In the genomic region with DNA sequence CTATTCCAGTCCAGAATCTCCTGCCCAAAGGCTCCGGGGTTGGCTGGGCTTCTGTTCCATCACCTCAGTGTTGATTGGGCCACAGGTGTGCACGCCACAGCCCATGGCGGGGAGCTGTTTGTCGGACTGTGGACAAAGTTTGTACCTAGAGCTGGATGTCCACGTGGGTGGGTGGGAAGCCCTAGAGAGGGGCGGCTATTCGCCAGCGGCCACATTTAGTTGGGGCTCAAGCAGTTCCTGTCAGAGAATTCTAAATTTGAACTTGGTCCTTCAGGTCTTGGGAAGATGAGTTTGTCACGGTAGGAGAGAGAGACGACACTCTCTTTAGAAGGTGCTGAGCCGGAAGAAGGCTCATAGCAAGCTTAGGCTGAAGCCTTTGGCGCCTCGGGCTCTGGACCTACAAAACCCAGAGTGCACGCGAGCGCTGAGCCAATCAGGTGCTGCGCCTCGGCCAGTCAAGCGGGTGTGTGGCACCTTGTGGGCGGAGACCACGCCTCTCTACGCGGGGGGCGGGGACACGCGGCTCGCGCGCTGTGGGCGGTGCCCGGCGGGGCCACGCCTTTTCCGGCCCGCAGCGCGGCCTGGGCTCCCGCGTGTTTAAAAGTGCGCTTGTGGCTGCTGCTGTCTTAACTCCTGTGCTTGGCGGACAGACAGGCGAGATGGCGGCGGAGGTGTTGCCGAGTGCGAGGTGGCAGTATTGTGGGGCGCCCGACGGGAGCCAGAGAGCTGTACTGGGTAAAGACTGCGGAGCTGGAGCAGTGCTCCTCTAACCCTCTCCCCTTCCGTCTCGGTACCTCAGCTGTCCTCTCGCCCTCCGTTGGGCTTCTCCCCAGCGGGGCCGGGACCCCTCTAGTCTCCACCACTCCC, we compare ENCODE assay signal across 1 cellular context.
TF ChIP-seq lines count a peak whose summit lies in the region.

A gene with protein sequence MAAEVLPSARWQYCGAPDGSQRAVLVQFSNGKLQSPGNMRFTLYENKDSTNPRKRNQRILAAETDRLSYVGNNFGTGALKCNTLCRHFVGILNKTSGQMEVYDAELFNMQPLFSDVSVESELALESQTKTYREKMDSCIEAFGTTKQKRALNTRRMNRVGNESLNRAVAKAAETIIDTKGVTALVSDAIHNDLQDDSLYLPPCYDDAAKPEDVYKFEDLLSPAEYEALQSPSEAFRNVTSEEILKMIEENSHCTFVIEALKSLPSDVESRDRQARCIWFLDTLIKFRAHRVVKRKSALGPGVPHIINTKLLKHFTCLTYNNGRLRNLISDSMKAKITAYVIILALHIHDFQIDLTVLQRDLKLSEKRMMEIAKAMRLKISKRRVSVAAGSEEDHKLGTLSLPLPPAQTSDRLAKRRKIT (plus strand): TSS at position 560 of the 867 bp plus-strand sequence. CDS start 100 bp downstream, at position 660.

TF ChIP-seq in HEK293, 187 proteins besides CTCF, POLR2A, EP300 and RAD21 (continued from another document):
- TF ChIP-seq, protein P1, sequence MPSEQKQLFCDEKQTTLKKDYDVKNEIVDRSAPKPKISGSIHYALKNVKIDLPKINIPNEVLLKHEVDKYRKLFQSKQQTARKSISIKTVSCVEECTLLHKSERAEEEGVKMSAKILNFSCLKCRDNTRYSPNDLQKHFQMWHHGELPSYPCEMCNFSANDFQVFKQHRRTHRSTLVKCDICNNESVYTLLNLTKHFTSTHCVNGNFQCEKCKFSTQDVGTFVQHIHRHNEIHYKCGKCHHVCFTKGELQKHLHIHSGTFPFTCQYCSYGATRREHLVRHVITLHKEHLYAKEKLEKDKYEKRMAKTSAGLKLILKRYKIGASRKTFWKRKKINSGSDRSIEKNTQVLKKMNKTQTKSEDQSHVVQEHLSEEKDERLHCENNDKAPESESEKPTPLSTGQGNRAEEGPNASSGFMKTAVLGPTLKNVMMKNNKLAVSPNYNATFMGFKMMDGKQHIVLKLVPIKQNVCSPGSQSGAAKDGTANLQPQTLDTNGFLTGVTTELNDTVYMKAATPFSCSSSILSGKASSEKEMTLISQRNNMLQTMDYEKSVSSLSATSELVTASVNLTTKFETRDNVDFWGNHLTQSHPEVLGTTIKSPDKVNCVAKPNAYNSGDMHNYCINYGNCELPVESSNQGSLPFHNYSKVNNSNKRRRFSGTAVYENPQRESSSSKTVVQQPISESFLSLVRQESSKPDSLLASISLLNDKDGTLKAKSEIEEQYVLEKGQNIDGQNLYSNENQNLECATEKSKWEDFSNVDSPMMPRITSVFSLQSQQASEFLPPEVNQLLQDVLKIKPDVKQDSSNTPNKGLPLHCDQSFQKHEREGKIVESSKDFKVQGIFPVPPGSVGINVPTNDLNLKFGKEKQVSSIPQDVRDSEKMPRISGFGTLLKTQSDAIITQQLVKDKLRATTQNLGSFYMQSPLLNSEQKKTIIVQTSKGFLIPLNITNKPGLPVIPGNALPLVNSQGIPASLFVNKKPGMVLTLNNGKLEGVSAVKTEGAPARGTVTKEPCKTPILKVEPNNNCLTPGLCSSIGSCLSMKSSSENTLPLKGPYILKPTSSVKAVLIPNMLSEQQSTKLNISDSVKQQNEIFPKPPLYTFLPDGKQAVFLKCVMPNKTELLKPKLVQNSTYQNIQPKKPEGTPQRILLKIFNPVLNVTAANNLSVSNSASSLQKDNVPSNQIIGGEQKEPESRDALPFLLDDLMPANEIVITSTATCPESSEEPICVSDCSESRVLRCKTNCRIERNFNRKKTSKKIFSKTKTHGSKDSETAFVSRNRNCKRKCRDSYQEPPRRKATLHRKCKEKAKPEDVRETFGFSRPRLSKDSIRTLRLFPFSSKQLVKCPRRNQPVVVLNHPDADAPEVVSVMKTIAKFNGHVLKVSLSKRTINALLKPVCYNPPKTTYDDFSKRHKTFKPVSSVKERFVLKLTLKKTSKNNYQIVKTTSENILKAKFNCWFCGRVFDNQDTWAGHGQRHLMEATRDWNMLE (tag by site-specific recombination; conservative IDR thresholded peaks at IDR 0.05; ENCODE audit: low read depth) = peak; percentile 38; the same call in 1 of the 2 replicates
- TF ChIP-seq ZNF121 (tag by site-specific recombination; IDR thresholded peaks at IDR 0.05) = no peak
- TF ChIP-seq ZNF426 (tag by site-specific recombination; IDR thresholded peaks at IDR 0.05) = no peak
- TF ChIP-seq ZNF785 (tag by site-specific recombination; IDR thresholded peaks at IDR 0.05) = no peak
- TF ChIP-seq ZNF549 (tag by site-specific recombination; IDR thresholded peaks at IDR 0.05) = no peak
- no peak for TF ChIP-seq FEZF1 (tag by site-specific recombination; IDR thresholded peaks at IDR 0.05)
- peak; percentile 61 for TF ChIP-seq ZNF335 (tag by site-specific recombination; conservative IDR thresholded peaks at IDR 0.05)
- no peak for TF ChIP-seq ZNF366 (tag by site-specific recombination; conservative IDR thresholded peaks at IDR 0.05)
- TF ChIP-seq, protein P2, sequence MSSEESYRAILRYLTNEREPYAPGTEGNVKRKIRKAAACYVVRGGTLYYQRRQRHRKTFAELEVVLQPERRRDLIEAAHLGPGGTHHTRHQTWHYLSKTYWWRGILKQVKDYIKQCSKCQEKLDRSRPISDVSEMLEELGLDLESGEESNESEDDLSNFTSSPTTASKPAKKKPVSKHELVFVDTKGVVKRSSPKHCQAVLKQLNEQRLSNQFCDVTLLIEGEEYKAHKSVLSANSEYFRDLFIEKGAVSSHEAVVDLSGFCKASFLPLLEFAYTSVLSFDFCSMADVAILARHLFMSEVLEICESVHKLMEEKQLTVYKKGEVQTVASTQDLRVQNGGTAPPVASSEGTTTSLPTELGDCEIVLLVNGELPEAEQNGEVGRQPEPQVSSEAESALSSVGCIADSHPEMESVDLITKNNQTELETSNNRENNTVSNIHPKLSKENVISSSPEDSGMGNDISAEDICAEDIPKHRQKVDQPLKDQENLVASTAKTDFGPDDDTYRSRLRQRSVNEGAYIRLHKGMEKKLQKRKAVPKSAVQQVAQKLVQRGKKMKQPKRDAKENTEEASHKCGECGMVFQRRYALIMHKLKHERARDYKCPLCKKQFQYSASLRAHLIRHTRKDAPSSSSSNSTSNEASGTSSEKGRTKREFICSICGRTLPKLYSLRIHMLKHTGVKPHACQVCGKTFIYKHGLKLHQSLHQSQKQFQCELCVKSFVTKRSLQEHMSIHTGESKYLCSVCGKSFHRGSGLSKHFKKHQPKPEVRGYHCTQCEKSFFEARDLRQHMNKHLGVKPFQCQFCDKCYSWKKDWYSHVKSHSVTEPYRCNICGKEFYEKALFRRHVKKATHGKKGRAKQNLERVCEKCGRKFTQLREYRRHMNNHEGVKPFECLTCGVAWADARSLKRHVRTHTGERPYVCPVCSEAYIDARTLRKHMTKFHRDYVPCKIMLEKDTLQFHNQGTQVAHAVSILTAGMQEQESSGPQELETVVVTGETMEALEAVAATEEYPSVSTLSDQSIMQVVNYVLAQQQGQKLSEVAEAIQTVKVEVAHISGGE (tag by site-specific recombination; conservative IDR thresholded peaks at IDR 0.05; ENCODE audit: low read depth) = peak; percentile 47; the same call in 1 of the 2 replicates
- peak; percentile 40; the same call in 1 of the 2 replicates for TF ChIP-seq ZNF660 (tag by site-specific recombination; IDR thresholded peaks at IDR 0.05)
- no peak for TF ChIP-seq ZNF529 (tag by site-specific recombination; IDR thresholded peaks at IDR 0.05; ENCODE audit: insufficient replicate concordance)
- no peak for TF ChIP-seq ZNF302 (tag by site-specific recombination; IDR thresholded peaks at IDR 0.05; ENCODE audit: low read depth)
- peak; percentile 71 for TF ChIP-seq YY2 (tag by site-specific recombination; IDR thresholded peaks at IDR 0.05)
